ENCODE assay signal across 16 cellular contexts in genomic region chr15:63819645-63820044, GRCh38. TPM values are rescaled to one million over a fixed set of nuclear protein-coding genes. Genes with fewer than 3 reads are reported as not detected.
DNase-seq lines count a peak whose midpoint lies in the region; ATAC-seq, FAIRE-seq and TF ChIP-seq lines count a peak whose summit lies in the region.
"Had no signal": no experiment of that assay in that cellular context is flagged by ENCODE, and none has a peak within 500 bp of the region (broad histone marks: within the 10 kb centered on the region; RNA-seq: fewer than 3 reads in every experiment).

No MANE protein-coding gene starts in this region.

- H3K9me3 ChIP-seq in T-helper 17 cell (ENCODE audit: control insufficient read depth, low read length, poor library complexity, severe bottlenecking) (no peaks in the 10 kb centered on the region), right cardiac atrium (ENCODE audit: control insufficient read depth, low read length) (no peaks in the 10 kb centered on the region)

- H3K4me1 Mint-ChIP-seq in activated naive CD4-positive, alpha-beta T cell treated with anti-CD3 and anti-CD28 coated beads, Interleukin-2, amount 50 U/mL, for 24 hours, result peaks cover 89% of the 10 kb centered on the region
- H3K4me1 Mint-ChIP-seq in T-helper 17 cell (peaks cover 59% of the 10 kb centered on the region), endothelial cell (ENCODE audit: unreplicated experiment) (peaks cover 39% of the 10 kb centered on the region), type B pancreatic cell (ENCODE audit: unreplicated experiment) (peaks cover 23% of the 10 kb centered on the region)
- peaks cover 67% of the 10 kb centered on the region for H3K4me1 Mint-ChIP-seq in activated T-helper 1 cell treated with anti-CD3 and anti-CD28 coated beads, Interleukin-12 subunit alpha, Interleukin-12 subunit beta, Interleukin-2, Interleukin-4 antibody, amounts not matched to agents 30 ng/mL and 10 ng/mL and 1 ng/mL, durations not matched to agents 14 hours and 24 hours and 36 hours (ENCODE audit: low read depth)

- FAIRE-seq in GM12891 (lab: Jason Lieb, UNC), result peak; percentile 74
- FAIRE-seq: H54 had no signal

- peaks cover 10% of the 10 kb centered on the region for H3K4me1 ChIP-seq in right cardiac atrium (ENCODE audit: control insufficient read depth, insufficient read depth, low read length)

- no peaks in the 10 kb centered on the region for H3K27me3 Mint-ChIP-seq in activated naive CD4-positive, alpha-beta T cell treated with anti-CD3 and anti-CD28 coated beads, Interleukin-2, amount 50 U/mL, for 24 hours
- H3K27me3 Mint-ChIP-seq in T-helper 17 cell (no peaks in the 10 kb centered on the region), endothelial cell (ENCODE audit: unreplicated experiment) (no peaks in the 10 kb centered on the region), type B pancreatic cell (no peaks in the 10 kb centered on the region)
- no peaks in the 10 kb centered on the region for H3K27me3 Mint-ChIP-seq in activated T-helper 1 cell treated with anti-CD3 and anti-CD28 coated beads, Interleukin-12 subunit alpha, Interleukin-12 subunit beta, Interleukin-2, Interleukin-4 antibody, amounts not matched to agents 30 ng/mL and 10 ng/mL and 1 ng/mL, durations not matched to agents 14 hours and 24 hours and 36 hours (ENCODE audit: insufficient read depth)
- H3K27me3 Mint-ChIP-seq: B cell; CD4-positive, alpha-beta memory T cell; IgD-negative memory B cell had no signal

- peak overlapping the region; percentile 9 for H3K4me3 Mint-ChIP-seq in activated naive CD4-positive, alpha-beta T cell treated with anti-CD3 and anti-CD28 coated beads, Interleukin-2, amount 50 U/mL, for 24 hours
- H3K4me3 Mint-ChIP-seq in T-helper 17 cell (no peak overlapping the region), endothelial cell (ENCODE audit: unreplicated experiment) (no peak overlapping the region), type B pancreatic cell (no peak overlapping the region)
- H3K4me3 Mint-ChIP-seq in activated T-helper 1 cell treated with anti-CD3 and anti-CD28 coated beads, Interleukin-12 subunit alpha, Interleukin-12 subunit beta, Interleukin-2, Interleukin-4 antibody, amounts not matched to agents 30 ng/mL and 10 ng/mL and 1 ng/mL, durations not matched to agents 14 hours and 24 hours and 36 hours, result no peak overlapping the region
- H3K4me3 Mint-ChIP-seq: B cell, IgD-negative memory B cell had no signal

- no peaks in the 10 kb centered on the region for H3K27me3 ChIP-seq in right cardiac atrium (ENCODE audit: control insufficient read depth, insufficient read depth)

- intact Hi-C loops in right cardiac atrium (cut with DNase I), result loop anchor here in 1 of 4 donors (10.0 kb wide), 2 partner anchors 55 to 75 kb away; no protein-coding TSS in a partner anchor
- intact Hi-C loops in activated T-helper 1 cell treated with anti-CD3 and anti-CD28 coated beads, Interleukin-12 subunit alpha, Interleukin-12 subunit beta, Interleukin-2, Interleukin-4 antibody, amounts not matched to agents 30 ng/mL and 10 ng/mL and 1 ng/mL, durations not matched to agents 14 hours and 24 hours and 36 hours (cut with micrococcal nuclease), result no loop called here

- H3K4me3 ChIP-seq in right cardiac atrium (ENCODE audit: low read length), result no peak overlapping the region

- no peak for TF ChIP-seq POLR2A in GM12891 (IDR thresholded peaks at IDR 0.05; ENCODE audit: low read depth, low read length)

- ATAC-seq in T-helper 17 cell, result no peak
- ATAC-seq in right cardiac atrium, result no peak

- H3K9me3 Mint-ChIP-seq in activated naive CD4-positive, alpha-beta T cell treated with anti-CD3 and anti-CD28 coated beads, Interleukin-2, amount 50 U/mL, for 24 hours, result no peaks in the 10 kb centered on the region
- H3K9me3 Mint-ChIP-seq in endothelial cell (ENCODE audit: unreplicated experiment), result no peaks in the 10 kb centered on the region
- no peaks in the 10 kb centered on the region for H3K9me3 Mint-ChIP-seq in type B pancreatic cell
- no peaks in the 10 kb centered on the region for H3K9me3 Mint-ChIP-seq in activated T-helper 1 cell treated with anti-CD3 and anti-CD28 coated beads, Interleukin-12 subunit alpha, Interleukin-12 subunit beta, Interleukin-2, Interleukin-4 antibody, amounts not matched to agents 30 ng/mL and 10 ng/mL and 1 ng/mL, durations not matched to agents 14 hours and 24 hours and 36 hours
- H3K9me3 Mint-ChIP-seq: IgD-negative memory B cell had no signal

- no peak for DNase-seq in activated naive CD4-positive, alpha-beta T cell (lab: John Stamatoyannopoulos, UW)
- no peak for DNase-seq in GM12891 (ENCODE audit: insufficient read length, low spot score)
- no peak for DNase-seq in T-helper 17 cell
- DNase-seq in endothelial cell (ENCODE audit: low spot score), result no peak
- no peak for DNase-seq in right cardiac atrium
- DNase-seq in type B pancreatic cell (ENCODE audit: extremely low spot score, unreplicated experiment), result no peak
- DNase-seq in activated T-helper 1 cell treated with anti-CD3 and anti-CD28 coated beads, Interleukin-12 subunit alpha, Interleukin-12 subunit beta, Interleukin-2, Interleukin-4 antibody, amounts not matched to agents 30 ng/mL and 10 ng/mL and 1 ng/mL, durations not matched to agents 14 hours and 24 hours and 36 hours (ENCODE audit: low spot score), result no peak
- DNase-seq: C1 segment of cervical spinal cord; CD4-positive, alpha-beta memory T cell; DMS153; DMS79 treated with DMSO at 0.1 percent for 48 hours; EL had no signal

- 79% methylated on average over 5 of the region's 5 CpGs for WGBS in right cardiac atrium

- no peak overlapping the region for H3K27ac ChIP-seq in right cardiac atrium (ENCODE audit: low read length)

- no peak for TF ChIP-seq CTCF in endothelial cell (IDR thresholded peaks at IDR 0.05; ENCODE audit: unreplicated experiment)
- TF ChIP-seq CTCF in type B pancreatic cell (conservative IDR thresholded peaks at IDR 0.05), result no peak

- peaks cover 5% of the 10 kb centered on the region for H3K36me3 Mint-ChIP-seq in activated naive CD4-positive, alpha-beta T cell treated with anti-CD3 and anti-CD28 coated beads, Interleukin-2, amount 50 U/mL, for 24 hours
- H3K36me3 Mint-ChIP-seq in T-helper 17 cell (ENCODE audit: low read depth) (no peaks in the 10 kb centered on the region), endothelial cell (ENCODE audit: low read depth, unreplicated experiment) (peaks cover 8% of the 10 kb centered on the region), type B pancreatic cell (no peaks in the 10 kb centered on the region)
- H3K36me3 Mint-ChIP-seq in activated T-helper 1 cell treated with anti-CD3 and anti-CD28 coated beads, Interleukin-12 subunit alpha, Interleukin-12 subunit beta, Interleukin-2, Interleukin-4 antibody, amounts not matched to agents 30 ng/mL and 10 ng/mL and 1 ng/mL, durations not matched to agents 14 hours and 24 hours and 36 hours (ENCODE audit: low read depth), result peaks cover 6% of the 10 kb centered on the region
- H3K36me3 Mint-ChIP-seq: CD4-positive, alpha-beta memory T cell had no signal

- peak overlapping the region; percentile 82 for H3K27ac Mint-ChIP-seq in activated naive CD4-positive, alpha-beta T cell treated with anti-CD3 and anti-CD28 coated beads, Interleukin-2, amount 50 U/mL, for 24 hours
- H3K27ac Mint-ChIP-seq in T-helper 17 cell (peak overlapping the region; percentile 21), endothelial cell (ENCODE audit: unreplicated experiment) (peak overlapping the region; percentile 37), type B pancreatic cell (no peak overlapping the region)
- H3K27ac Mint-ChIP-seq in activated T-helper 1 cell treated with anti-CD3 and anti-CD28 coated beads, Interleukin-12 subunit alpha, Interleukin-12 subunit beta, Interleukin-2, Interleukin-4 antibody, amounts not matched to agents 30 ng/mL and 10 ng/mL and 1 ng/mL, durations not matched to agents 14 hours and 24 hours and 36 hours, result no peak overlapping the region
- H3K27ac Mint-ChIP-seq: IgD-negative memory B cell had no signal

TF ChIP-seq in GM12891, 5 proteins besides CTCF, POLR2A, EP300 and RAD21:
- TF ChIP-seq TAF1 (IDR thresholded peaks at IDR 0.05; ENCODE audit: low read depth, low read length) (no peak), POLR2AphosphoS5 (IDR thresholded peaks at IDR 0.05; ENCODE audit: low read depth, low read length) (no peak), POU2F2 (IDR thresholded peaks at IDR 0.05; ENCODE audit: low read depth, low read length) (no peak), SPI1 (IDR thresholded peaks at IDR 0.05; ENCODE audit: low read depth, low read length) (no peak), PAX5 (IDR thresholded peaks at IDR 0.05; ENCODE audit: insufficient read depth, low read length, severe bottlenecking) (no peak)

RNA-seq across cellular contexts. Expression of gene HERC1, which starts 14.1 kb away (rescaled TPM):
- polyA plus RNA-seq in GM12891 (2012; ENCODE audit: low read depth, missing spikeins), result 54.4 TPM
- total RNA-seq in T-helper 17 cell, result 100 to 1,000 TPM; 252 to 271 TPM
- 125 TPM for total RNA-seq in endothelial cell (ENCODE audit: unreplicated experiment)
- 10 to 100 TPM; 83.8 to 98.6 (median 85.8) TPM for total RNA-seq in right cardiac atrium
- 47.7 TPM for polyA plus RNA-seq in right cardiac atrium
- total RNA-seq in type B pancreatic cell (ENCODE audit: low replicate concordance), result 62.6 and 80.7 TPM in 2 replicates
- total RNA-seq in activated T-helper 1 cell treated with anti-CD3 and anti-CD28 coated beads, Interleukin-12 subunit alpha, Interleukin-12 subunit beta, Interleukin-2, Interleukin-4 antibody, amounts not matched to agents 30 ng/mL and 10 ng/mL and 1 ng/mL, durations not matched to agents 14 hours and 24 hours and 36 hours, result 67.5 and 76.8 TPM in 2 replicates

Comparison
In these comparisons a context has a peak if more than half of its experiments do, and no peak if none do; other contexts are left out.
1. H3K27ac Mint-ChIP-seq: peak in activated naive CD4-positive, alpha-beta T cell treated with anti-CD3 and anti-CD28 coated beads, Interleukin-2, amount 50 U/mL, for 24 hours (single experiment), T-helper 17 cell (single experiment) and endothelial cell (single experiment); none in type B pancreatic cell (single experiment) and activated T-helper 1 cell treated with anti-CD3 and anti-CD28 coated beads, Interleukin-12 subunit alpha, Interleukin-12 subunit beta, Interleukin-2, Interleukin-4 antibody, amounts not matched to agents 30 ng/mL and 10 ng/mL and 1 ng/mL, durations not matched to agents 14 hours and 24 hours and 36 hours (single experiment).